Comparison of ENCODE assay signal across 17 cellular contexts in genomic region chr19:10756371-10756770, GRCh38. TPM values are rescaled to one million over a fixed set of nuclear protein-coding genes. Genes with fewer than 3 reads are reported as not detected.
DNase-seq lines count a peak whose midpoint lies in the region; ATAC-seq and TF ChIP-seq lines count a peak whose summit lies in the region.
"Had no signal": no experiment of that assay in that cellular context is flagged by ENCODE, and none has a peak within 500 bp of the region (broad histone marks: within the 10 kb centered on the region; RNA-seq: fewer than 3 reads in every experiment).

No MANE protein-coding gene starts in this region.

- H4K20me1 ChIP-seq in GM23338 (replicated peaks; ENCODE audit: insufficient read depth), result peaks cover 25% of the 10 kb centered on the region; the same call in 1 of the 2 replicates

- H2AFZ ChIP-seq in GM23338, result no peak overlapping the region

- no peak overlapping the region for H3K4me2 ChIP-seq in GM23338

- peaks cover 4% of the 10 kb centered on the region; the same call in 1 of the 2 replicates for H3K4me1 ChIP-seq in GM23338 (ENCODE audit: insufficient read depth)

- POLR2A ChIA-PET in activated naive CD8-positive, alpha-beta T cell treated with anti-CD3 and anti-CD28 coated beads, Interleukin-2, amount 10 ng/mL, durations not matched to agents 7 days and 5 days (lab: Charles Lee), result interaction anchor here (0.6 to 1.5 kb wide), 4 partner anchors 25 to 191 kb away, joined by 3 to 7 read pairs (median 4); partner anchors contain the start of genes DNM2 and KRI1

- H3K27me3 Mint-ChIP-seq in CD14-positive monocyte (ENCODE audit: low read depth in 3 of 3), result peaks cover 0 to 2% (median 0%) of the 10 kb centered on the region in 3 donors
- peaks cover 9% of the 10 kb centered on the region for H3K27me3 Mint-ChIP-seq in GM23338 (ENCODE audit: insufficient read depth, low read depth, poor library complexity)
- no peaks in the 10 kb centered on the region for H3K27me3 Mint-ChIP-seq in activated naive CD8-positive, alpha-beta T cell treated with anti-CD3 and anti-CD28 coated beads, Interleukin-2, amount 10 ng/mL, durations not matched to agents 7 days and 5 days
- no peaks in the 10 kb centered on the region for H3K27me3 Mint-ChIP-seq in naive B cell

- H3K4me3 Mint-ChIP-seq in CD14-positive monocyte (no peak overlapping the region), GM23338 (no peak overlapping the region), naive B cell (peak overlapping the region in 3 of 8 donors; percentile 8 to 49 (median 30))
- H3K4me3 Mint-ChIP-seq in activated naive CD8-positive, alpha-beta T cell treated with anti-CD3 and anti-CD28 coated beads, Interleukin-2, amount 10 ng/mL, durations not matched to agents 7 days and 5 days, result peak overlapping the region; percentile 20

- H3F3A ChIP-seq in GM23338 (replicated peaks; ENCODE audit: low read depth), result peaks cover 18% of the 10 kb centered on the region

- no peaks in the 10 kb centered on the region; the same call in 1 of the 2 replicates for H3K36me3 ChIP-seq in GM23338 (ENCODE audit: insufficient read depth)

- no peaks in the 10 kb centered on the region for H3K27me3 ChIP-seq in GM23338 (ENCODE audit: insufficient read depth)
- H3K27me3 ChIP-seq: adrenal gland had no signal

- ATAC-seq in GM23338 (0 out of 3 replicates have a peak, but pooled peaks have one; percentile 19), naive B cell (ENCODE audit: low read depth in 2 of 2) (no peak), GM18519 (IDR thresholded peaks at IDR 0.05; ENCODE audit: low FRiP score, unreplicated experiment) (no peak), GM21619 (IDR thresholded peaks at IDR 0.05; ENCODE audit: unreplicated experiment) (no peak)
- no peak for ATAC-seq in activated naive CD8-positive, alpha-beta T cell treated with anti-CD3 and anti-CD28 coated beads, Interleukin-2, amount 10 ng/mL, durations not matched to agents 7 days and 5 days (ENCODE audit: low read depth)
- ATAC-seq: mucosa of descending colon had no signal

- H3K36me3 Mint-ChIP-seq in CD14-positive monocyte (peaks cover 10 to 25% of the 10 kb centered on the region in 2 donors), GM23338 (ENCODE audit: low read depth) (peaks cover 19% of the 10 kb centered on the region), naive B cell (peaks cover 4 to 5% of the 10 kb centered on the region in 2 donors)
- peaks cover 22% of the 10 kb centered on the region for H3K36me3 Mint-ChIP-seq in activated naive CD8-positive, alpha-beta T cell treated with anti-CD3 and anti-CD28 coated beads, Interleukin-2, amount 10 ng/mL, durations not matched to agents 7 days and 5 days

- H3K27ac ChIP-seq in GM23338 (ENCODE audit: low read depth), result no peak overlapping the region

- peaks cover 41% of the 10 kb centered on the region for H3K79me2 ChIP-seq in GM23338 (replicated peaks; ENCODE audit: insufficient read depth)

- TF ChIP-seq CTCF in CD14-positive monocyte (IDR thresholded peaks at IDR 0.05) (no peak), GM23338 (conservative IDR thresholded peaks at IDR 0.05; ENCODE audit: low read depth in 2 of 2) (no peak)

- intact Hi-C loops in CD14-positive monocyte (cut with micrococcal nuclease), result loop anchor here in 1 of 2 donors (5.0 kb wide), 1 partner anchor 39 kb away; the partner anchor contains the start of gene DNM2

- DNase-seq in CD14-positive monocyte (ENCODE audit: low spot score), result no peak
- no peak for DNase-seq in GM23338 (ENCODE audit: low spot score)
- no peak for DNase-seq in activated naive CD8-positive, alpha-beta T cell treated with anti-CD3 and anti-CD28 coated beads, Interleukin-2, amount 10 ng/mL, durations not matched to agents 7 days and 5 days
- DNase-seq in naive B cell, result no peak
- DNase-seq in iPS-NIHi11 (ENCODE audit: low spot score), result no peak
- DNase-seq in SIG-M5 (lab: John Stamatoyannopoulos, UW), result no peak
- DNase-seq: adrenal gland; AML-193; DMS53; kidney; mucosa of descending colon; NCI-H2171 treated with DMSO at 0.1 percent for 48 hours; NK-92 treated with Interleukin-12 subunit alpha and Interleukin-12 subunit beta, amount 100 ng/mL, for 24 hours; small intestine; stimulated activated naive CD4-positive, alpha-beta T cell treated with Interleukin-2 at 50 U/mL for 16 hours had no signal

- H3K4me1 Mint-ChIP-seq in CD14-positive monocyte (peaks cover 69% of the 10 kb centered on the region), GM23338 (peaks cover 31% of the 10 kb centered on the region), naive B cell (peaks cover 61 to 92% (median 88%) of the 10 kb centered on the region in 3 donors)
- H3K4me1 Mint-ChIP-seq in activated naive CD8-positive, alpha-beta T cell treated with anti-CD3 and anti-CD28 coated beads, Interleukin-2, amount 10 ng/mL, durations not matched to agents 7 days and 5 days, result peaks cover 59% of the 10 kb centered on the region

- H3K9me3 Mint-ChIP-seq in CD14-positive monocyte, result peaks cover 0 to 3% (median 0%) of the 10 kb centered on the region in 7 donors
- no peaks in the 10 kb centered on the region for H3K9me3 Mint-ChIP-seq in GM23338
- H3K9me3 Mint-ChIP-seq in activated naive CD8-positive, alpha-beta T cell treated with anti-CD3 and anti-CD28 coated beads, Interleukin-2, amount 10 ng/mL, durations not matched to agents 7 days and 5 days, result no peaks in the 10 kb centered on the region
- H3K9me3 Mint-ChIP-seq in naive B cell, result no peaks in the 10 kb centered on the region

- no peak overlapping the region for H3K4me3 ChIP-seq in GM23338
- H3K4me3 ChIP-seq: adrenal gland, mucosa of descending colon had no signal

- no peaks in the 10 kb centered on the region for H3K9me2 ChIP-seq in GM23338 (ENCODE audit: insufficient read depth)

- H3K27ac Mint-ChIP-seq in CD14-positive monocyte, result peak overlapping the region in 5 of 7 donors; percentile 30 to 83 (median 74)
- H3K27ac Mint-ChIP-seq in GM23338, result peak overlapping the region; percentile 67; the same call in 1 of the 2 replicates
- H3K27ac Mint-ChIP-seq in activated naive CD8-positive, alpha-beta T cell treated with anti-CD3 and anti-CD28 coated beads, Interleukin-2, amount 10 ng/mL, durations not matched to agents 7 days and 5 days, result peak overlapping the region; percentile 35
- peak overlapping the region; percentile 68 to 97 (median 83) for H3K27ac Mint-ChIP-seq in naive B cell

TF ChIP-seq in GM23338, 12 proteins besides CTCF, POLR2A, EP300 and RAD21 (continues in another document):
- no peak for TF ChIP-seq ETS1 (IDR thresholded peaks at IDR 0.05)
- no peak for TF ChIP-seq STAT1 (IDR thresholded peaks at IDR 0.05; ENCODE audit: unreplicated experiment)
- no peak for TF ChIP-seq ZNF331 (CRISPR knock-in tag; IDR thresholded peaks at IDR 0.05; ENCODE audit: low read depth)
- no peak for TF ChIP-seq REST (IDR thresholded peaks at IDR 0.05; ENCODE audit: unreplicated experiment)
- no peak for TF ChIP-seq CREB1 (CRISPR knock-in tag; IDR thresholded peaks at IDR 0.05; ENCODE audit: low read depth)
- no peak for TF ChIP-seq ZNF114 (CRISPR knock-in tag; IDR thresholded peaks at IDR 0.05)
- no peak for TF ChIP-seq EZH2phosphoT487 (IDR thresholded peaks at IDR 0.05; ENCODE audit: unreplicated experiment)
- TF ChIP-seq NANOG (IDR thresholded peaks at IDR 0.05; ENCODE audit: borderline replicate concordance), result no peak

RNA-seq across cellular contexts. Expression of gene DNM2, which starts 38.5 kb away (rescaled TPM):
- polyA plus RNA-seq in CD14-positive monocyte, result 10 to 100 TPM; 53.0 to 69.5 TPM
- 107 and 138 TPM in 2 replicates for total RNA-seq in GM23338 (2014; rRNA removed; shearing (Covaris generic))
- polyA plus RNA-seq in GM23338 (2016; fragmentation: Nextera tagmentation; extraction: Ambion mirVana), result 40.0 and 40.7 TPM in 2 replicates
- 100 to 1,000 TPM; 249 to 259 TPM for total RNA-seq in activated naive CD8-positive, alpha-beta T cell treated with anti-CD3 and anti-CD28 coated beads, Interleukin-2, amount 10 ng/mL, durations not matched to agents 7 days and 5 days
- 100 to 1,000 TPM in 1 of 6 donors, 10 to 100 TPM in 5; 53.6 to 111 (median 63.0) TPM for polyA plus RNA-seq in naive B cell (ENCODE audit: low read depth in 6 of 6)

RNA-seq across cellular contexts. Expression of gene QTRT1, which starts 55.1 kb away (rescaled TPM):
- polyA plus RNA-seq in CD14-positive monocyte (10 to 100 TPM in 1 of 2 donors, 1 to 10 TPM in 1; 9.9 to 12.3 TPM), GM23338 (2016; fragmentation: Nextera tagmentation; extraction: Ambion mirVana) (77.4 and 83.5 TPM in 2 replicates), naive B cell (ENCODE audit: low read depth in 6 of 6) (10 to 100 TPM; 39.0 to 82.5 (median 46.2) TPM)
- total RNA-seq in GM23338 (2014; rRNA removed; shearing (Covaris generic)), result 54.5 and 61.2 TPM in 2 replicates
- 10 to 100 TPM; 35.9 to 37.7 TPM for total RNA-seq in activated naive CD8-positive, alpha-beta T cell treated with anti-CD3 and anti-CD28 coated beads, Interleukin-2, amount 10 ng/mL, durations not matched to agents 7 days and 5 days
